ENCODE assay signal across 14 cellular contexts in the genomic region with DNA sequence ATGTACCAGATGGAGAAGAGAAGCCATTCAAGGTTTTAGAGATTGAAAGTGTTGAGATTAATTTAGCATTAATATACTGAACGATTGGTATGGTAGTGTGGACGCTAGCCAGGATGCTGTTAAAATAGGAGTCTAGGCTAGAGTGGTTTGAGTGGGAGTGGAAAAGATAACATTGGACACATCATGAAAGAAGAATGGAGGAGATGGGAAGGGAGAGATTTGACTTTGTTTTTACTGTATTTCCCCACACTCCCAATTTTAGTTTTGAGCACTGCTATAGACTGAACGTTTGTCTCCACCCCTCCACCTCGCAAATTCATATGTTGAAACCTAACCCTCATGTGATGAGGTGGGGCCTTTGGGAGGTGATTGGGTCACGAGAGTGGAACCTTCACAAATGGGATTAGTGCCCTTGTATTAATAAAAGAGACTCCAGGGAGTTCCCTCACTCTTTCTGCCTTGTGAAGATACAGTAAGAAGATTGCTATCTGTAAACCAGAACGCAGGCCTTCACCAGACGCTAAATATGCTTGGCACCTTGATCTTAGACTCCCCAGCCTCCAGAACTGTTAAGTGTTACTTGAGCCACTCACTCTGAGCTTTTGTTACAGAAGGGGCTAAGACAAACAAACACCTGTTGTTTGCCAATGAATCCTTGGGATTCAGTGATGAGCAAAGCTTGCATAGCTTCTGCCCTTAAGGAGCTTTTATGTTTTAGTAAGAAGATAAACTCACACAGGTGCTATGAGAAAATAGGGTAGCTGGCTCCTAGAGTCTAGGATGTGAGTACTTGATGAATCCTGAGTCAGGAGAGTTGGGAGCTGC. TPM values are rescaled to one million over a fixed set of nuclear protein-coding genes. Genes with fewer than 3 reads are reported as not detected.
DNase-seq lines count a peak whose midpoint lies in the region; ATAC-seq and TF ChIP-seq lines count a peak whose summit lies in the region.
"Had no signal": no experiment of that assay in that cellular context is flagged by ENCODE, and none has a peak within 500 bp of the region (broad histone marks: within the 10 kb centered on the region; RNA-seq: fewer than 3 reads in every experiment).

No MANE protein-coding gene starts in this region.

- no peaks in the 10 kb centered on the region for H3K4me1 ChIP-seq in prostate gland (replicated peaks)

- H3K4me3 ChIP-seq in prostate gland: no peak overlapping the region
- H3K4me3 ChIP-seq: SK-N-MC had no signal

- TF ChIP-seq POLR2A in prostate gland (IDR thresholded peaks at IDR 0.05): no peak

- ATAC-seq in stimulated activated effector memory CD8-positive, alpha-beta T cell treated with anti-CD3 and anti-CD28 coated beads, Interleukin-12 subunit alpha, Interleukin-12 subunit beta, amount 100 ng/mL, for 72 hours: no peak

- no peak for TF ChIP-seq CTCF in prostate gland (IDR thresholded peaks at IDR 0.05)

- H3K36me3 Mint-ChIP-seq in activated naive CD4-positive, alpha-beta T cell treated with anti-CD3 and anti-CD28 coated beads for 36 hours (ENCODE audit: low read depth): peaks cover 7% of the 10 kb centered on the region
- H3K36me3 Mint-ChIP-seq in stimulated activated effector memory CD8-positive, alpha-beta T cell treated with anti-CD3 and anti-CD28 coated beads, Interleukin-12 subunit alpha, Interleukin-12 subunit beta, amount 100 ng/mL, for 72 hours: no peaks in the 10 kb centered on the region

- CTCF ChIA-PET in activated naive CD4-positive, alpha-beta T cell treated with anti-CD3 and anti-CD28 coated beads for 36 hours (lab: Charles Lee): no interaction called here

- no peaks in the 10 kb centered on the region for H3K36me3 ChIP-seq in prostate gland
- H3K36me3 ChIP-seq: BE2C had no signal

- H3K27ac Mint-ChIP-seq in activated naive CD4-positive, alpha-beta T cell treated with anti-CD3 and anti-CD28 coated beads for 36 hours: peak overlapping the region; percentile 63
- peak overlapping the region; percentile 8 for H3K27ac Mint-ChIP-seq in stimulated activated effector memory CD8-positive, alpha-beta T cell treated with anti-CD3 and anti-CD28 coated beads, Interleukin-12 subunit alpha, Interleukin-12 subunit beta, amount 100 ng/mL, for 72 hours

- peaks cover 64% of the 10 kb centered on the region for H3K4me1 Mint-ChIP-seq in activated naive CD4-positive, alpha-beta T cell treated with anti-CD3 and anti-CD28 coated beads for 36 hours (ENCODE audit: low read depth)
- H3K4me1 Mint-ChIP-seq in stimulated activated effector memory CD8-positive, alpha-beta T cell treated with anti-CD3 and anti-CD28 coated beads, Interleukin-12 subunit alpha, Interleukin-12 subunit beta, amount 100 ng/mL, for 72 hours: peaks cover 59% of the 10 kb centered on the region

- no peaks in the 10 kb centered on the region for H3K27me3 ChIP-seq in prostate gland (replicated peaks; ENCODE audit: insufficient read depth)
- H3K27me3 ChIP-seq: BE2C had no signal

- no peaks in the 10 kb centered on the region for H3K27me3 Mint-ChIP-seq in activated naive CD4-positive, alpha-beta T cell treated with anti-CD3 and anti-CD28 coated beads for 36 hours (ENCODE audit: low read depth)

- peaks cover 4% of the 10 kb centered on the region for H3K9me3 Mint-ChIP-seq in activated naive CD4-positive, alpha-beta T cell treated with anti-CD3 and anti-CD28 coated beads for 36 hours
- H3K9me3 Mint-ChIP-seq in stimulated activated effector memory CD8-positive, alpha-beta T cell treated with anti-CD3 and anti-CD28 coated beads, Interleukin-12 subunit alpha, Interleukin-12 subunit beta, amount 100 ng/mL, for 72 hours: no peaks in the 10 kb centered on the region

- WGBS in prostate gland: 46% methylated on average over 7 of the region's 7 CpGs

- no peaks in the 10 kb centered on the region for H3K9me3 ChIP-seq in prostate gland
- H3K9me3 ChIP-seq: BE2C had no signal

- no peak overlapping the region for H3K27ac ChIP-seq in prostate gland
- H3K27ac ChIP-seq: SK-N-MC had no signal

- H3K4me3 Mint-ChIP-seq in activated naive CD4-positive, alpha-beta T cell treated with anti-CD3 and anti-CD28 coated beads for 36 hours: no peak overlapping the region
- H3K4me3 Mint-ChIP-seq in stimulated activated effector memory CD8-positive, alpha-beta T cell treated with anti-CD3 and anti-CD28 coated beads, Interleukin-12 subunit alpha, Interleukin-12 subunit beta, amount 100 ng/mL, for 72 hours: no peak overlapping the region

- DNase-seq in activated naive CD4-positive, alpha-beta T cell treated with anti-CD3 and anti-CD28 coated beads for 36 hours: no peak
- DNase-seq in activated naive CD4-positive, alpha-beta T cell treated with Interleukin-2 at 50 U/mL for 16 hours: no peak
- DNase-seq in OCI-M1 (lab: John Stamatoyannopoulos, UW) (peak; percentile 46), hepatic stellate cell (ENCODE audit: low spot score) (peak; percentile 21), NCI-H1436 treated with DMSO at 0.1 percent for 48 hours (lab: John Stamatoyannopoulos, UW) (no peak), prostate gland (ENCODE audit: low spot score) (no peak), UCSD-AML1 (lab: John Stamatoyannopoulos, UW; ENCODE audit: unreplicated experiment) (no peak)
- DNase-seq in stimulated activated effector memory CD8-positive, alpha-beta T cell treated with anti-CD3 and anti-CD28 coated beads, Interleukin-12 subunit alpha, Interleukin-12 subunit beta, amount 100 ng/mL, for 72 hours (ENCODE audit: low spot score in 2 of 2): no peak
- DNase-seq: BE2C; caudate nucleus; NCI-H510A treated with DMSO at 0.1 percent for 48 hours; stimulated activated CD4-positive, alpha-beta T cell treated with anti-CD3 and anti-CD28 coated beads, Interleukin-12 subunit alpha, Interleukin-12 subunit beta, amount 100 ng/mL, for 4 hours; stimulated activated naive CD4-positive, alpha-beta T cell had no signal

- intact Hi-C loops in activated naive CD4-positive, alpha-beta T cell treated with anti-CD3 and anti-CD28 coated beads for 36 hours (cut with micrococcal nuclease): loop anchor here (10.0 kb wide), 2 partner anchors 316 to 526 kb away; partner anchors contain the start of gene ATP6AP2
- intact Hi-C loops in prostate gland (cut with DNase I): loop anchor here (10.0 kb wide), 1 partner anchor 316 kb away; no protein-coding TSS in a partner anchor

RNA-seq across cellular contexts. Expression of gene USP9X, which starts 25.8 kb away (rescaled TPM):
- 10 to 100 TPM; 60.0 to 63.4 TPM for total RNA-seq in activated naive CD4-positive, alpha-beta T cell treated with anti-CD3 and anti-CD28 coated beads for 36 hours
- 100 to 1,000 TPM in 1 of 2 donors, 10 to 100 TPM in 1; 47.9 to 115 TPM for total RNA-seq in prostate gland

Comparison
In these comparisons a context has a peak if more than half of its experiments do, and no peak if none do; other contexts are left out.
1. DNase-seq: peak in OCI-M1 (single experiment) and hepatic stellate cell (single experiment); none in activated naive CD4-positive, alpha-beta T cell treated with anti-CD3 and anti-CD28 coated beads for 36 hours (single experiment), activated naive CD4-positive, alpha-beta T cell treated with Interleukin-2 at 50 U/mL for 16 hours (single experiment), stimulated activated effector memory CD8-positive, alpha-beta T cell treated with anti-CD3 and anti-CD28 coated beads, Interleukin-12 subunit alpha, Interleukin-12 subunit beta, amount 100 ng/mL, for 72 hours (0 of 2), NCI-H1436 treated with DMSO at 0.1 percent for 48 hours (single experiment), prostate gland (single experiment) and UCSD-AML1 (single experiment).